ENCODE assay signal across 16 cellular contexts in the genomic region with DNA sequence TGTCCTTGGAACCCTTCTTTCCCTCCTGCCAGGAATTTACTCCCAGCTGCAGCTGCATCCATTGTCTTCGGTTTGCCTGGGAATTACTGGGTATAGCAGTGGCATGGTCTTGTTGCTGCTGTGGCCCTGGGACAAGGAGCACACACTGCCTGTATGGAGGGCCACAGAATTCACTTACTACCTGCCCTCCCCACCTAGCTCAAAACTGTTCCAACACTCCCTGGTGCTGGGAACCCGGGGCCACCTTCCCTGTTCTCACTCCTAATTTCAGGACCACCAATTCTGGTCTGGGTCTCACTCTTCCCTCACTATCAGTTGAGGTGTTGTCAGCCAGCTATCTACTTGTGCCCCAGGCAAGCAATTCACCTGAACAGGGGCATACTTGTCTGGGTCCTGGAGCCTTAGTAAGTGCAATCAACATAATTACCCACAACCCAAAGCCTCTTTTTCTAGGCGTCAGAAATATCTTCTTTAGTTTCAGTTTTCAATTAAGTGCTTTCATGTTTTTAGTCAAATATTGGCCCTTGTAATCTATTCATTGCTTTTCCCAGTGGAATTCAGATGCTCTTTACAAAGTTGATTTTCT. TPM values are rescaled to one million over a fixed set of nuclear protein-coding genes. Genes with fewer than 3 reads are reported as not detected.
"Had no signal": no experiment of that assay in that cellular context is flagged by ENCODE, and none has a peak within 500 bp of the region (broad histone marks: within the 10 kb centered on the region; RNA-seq: fewer than 3 reads in every experiment).

No MANE protein-coding gene starts in this region.

- H3K27ac Mint-ChIP-seq: activated naive CD4-positive, alpha-beta T cell treated with anti-CD3 and anti-CD28 coated beads, Interleukin-2, amount 50 U/mL, for 24 hours; natural killer cell treated with Interleukin-12 subunit alpha and Interleukin-12 subunit beta and Interleukin-15 and Interleukin-18, amount 100 ng/mL, for 72 hours; stimulated activated naive B cell treated with anti-CD40 and anti-IgM and Interleukin-4, amounts not matched to agents 10 μg/mL and 1 μg/mL and 100 μg/mL, for 72 hours had no signal

- H3K27me3 Mint-ChIP-seq: activated naive CD4-positive, alpha-beta T cell treated with anti-CD3 and anti-CD28 coated beads, Interleukin-2, amount 50 U/mL, for 24 hours; natural killer cell treated with Interleukin-12 subunit alpha and Interleukin-12 subunit beta and Interleukin-15 and Interleukin-18, amount 100 ng/mL, for 72 hours had no signal

- H3K9me3 ChIP-seq: sigmoid colon, transverse colon had no signal

- H3K9me3 Mint-ChIP-seq: natural killer cell treated with Interleukin-12 subunit alpha and Interleukin-12 subunit beta and Interleukin-15 and Interleukin-18, amount 100 ng/mL, for 72 hours had no signal

- H3K4me1 ChIP-seq: transverse colon had no signal

- DNase-seq: activated CD4-positive, alpha-beta T cell treated with anti-CD3 and anti-CD28 coated beads, Interleukin-2, amount 50 U/mL, for 4 hours; activated CD4-positive, CD25-positive, alpha-beta regulatory T cell; activated T-cell treated with anti-CD3 and anti-CD28 coated beads, Interleukin-2, amount 50 U/mL, for 1 hour; caudate nucleus; effector CD4-positive, alpha-beta T cell; foreskin melanocyte; head of caudate nucleus; left colon; mammary epithelial cell; sigmoid colon; stimulated activated CD4-positive, alpha-beta T cell treated with anti-CD3 and anti-CD28 coated beads, Interleukin-2, amount 100 ng/mL, for 24 hours; stimulated activated naive B cell treated with anti-CD40 and anti-IgM and Interleukin-4, amounts not matched to agents 10 μg/mL and 1 μg/mL and 100 μg/mL, for 72 hours; transverse colon had no signal

- H3K4me3 Mint-ChIP-seq: activated naive CD4-positive, alpha-beta T cell treated with anti-CD3 and anti-CD28 coated beads, Interleukin-2, amount 50 U/mL, for 24 hours; natural killer cell treated with Interleukin-12 subunit alpha and Interleukin-12 subunit beta and Interleukin-15 and Interleukin-18, amount 100 ng/mL, for 72 hours; stimulated activated naive B cell treated with anti-CD40 and anti-IgM and Interleukin-4, amounts not matched to agents 10 μg/mL and 1 μg/mL and 100 μg/mL, for 72 hours had no signal

- H3K27ac ChIP-seq: coronary artery, sigmoid colon, transverse colon had no signal

- H3K4me3 ChIP-seq: coronary artery, sigmoid colon, transverse colon had no signal

- H3K27me3 ChIP-seq: sigmoid colon, transverse colon had no signal

- H3K36me3 Mint-ChIP-seq: natural killer cell treated with Interleukin-12 subunit alpha and Interleukin-12 subunit beta and Interleukin-15 and Interleukin-18, amount 100 ng/mL, for 72 hours had no signal

- H3K36me3 ChIP-seq: transverse colon had no signal

- H3K4me1 Mint-ChIP-seq: activated naive CD4-positive, alpha-beta T cell treated with anti-CD3 and anti-CD28 coated beads, Interleukin-2, amount 50 U/mL, for 24 hours had no signal

- ATAC-seq: left colon; stimulated activated naive B cell treated with anti-CD40 and anti-IgM and Interleukin-4, amounts not matched to agents 10 μg/mL and 1 μg/mL and 100 μg/mL, for 72 hours had no signal

RNA-seq across cellular contexts. Expression of gene METTL24, which starts 47.2 kb away (rescaled TPM):
- total RNA-seq: mammary epithelial cell; natural killer cell treated with Interleukin-12 subunit alpha and Interleukin-12 subunit beta and Interleukin-15 and Interleukin-18, amount 100 ng/mL, for 72 hours had no signal
- polyA plus RNA-seq: mammary epithelial cell had no signal
